19 cellular contexts compared by ENCODE assay signal in the genomic region with DNA sequence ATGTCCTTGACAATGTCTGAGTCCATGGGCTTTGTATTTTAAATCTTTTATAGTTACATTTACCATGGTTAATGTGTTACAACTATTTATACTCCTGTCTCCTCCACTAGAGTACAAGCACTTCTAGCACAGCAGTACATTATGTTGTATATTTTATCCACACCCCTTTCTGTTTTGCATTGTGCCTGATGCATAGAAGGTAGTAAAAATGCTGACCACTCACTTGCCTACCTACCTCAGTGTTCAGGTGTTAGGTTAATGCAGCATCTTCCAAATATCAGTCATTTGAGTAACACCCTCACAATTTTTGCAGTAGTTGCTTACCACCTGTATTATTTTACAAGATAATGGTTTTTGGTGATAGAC. TPM values are rescaled to one million over a fixed set of nuclear protein-coding genes. Genes with fewer than 3 reads are reported as not detected.
DNase-seq lines count a peak whose midpoint lies in the region; TF ChIP-seq lines count a peak whose summit lies in the region.
"Had no signal": no experiment of that assay in that cellular context is flagged by ENCODE, and none has a peak within 500 bp of the region (broad histone marks: within the 10 kb centered on the region; RNA-seq: fewer than 3 reads in every experiment).

No MANE protein-coding gene starts in this region.

- peak overlapping the region; percentile 15 for H3K4me3 Mint-ChIP-seq in activated CD4-positive, alpha-beta T cell treated with anti-CD3 and anti-CD28 coated beads, Interleukin-2, amount 10 ng/mL, durations not matched to agents 24 days and 14 days
- H3K4me3 Mint-ChIP-seq: activated CD8-positive, alpha-beta memory T cell treated with anti-CD3 and anti-CD28 coated beads, Interleukin-2, amount 10 ng/mL, durations not matched to agents 7 days and 5 days; activated naive CD4-positive, alpha-beta T cell treated with anti-CD3 and anti-CD28 coated beads, Interleukin-2, amount 10 ng/mL, durations not matched to agents 7 days and 5 days; CD8-positive, alpha-beta T cell; WTC11 had no signal

- no peaks in the 10 kb centered on the region for H3K27me3 Mint-ChIP-seq in activated CD4-positive, alpha-beta T cell treated with anti-CD3 and anti-CD28 coated beads, Interleukin-2, amount 10 ng/mL, durations not matched to agents 24 days and 14 days
- H3K27me3 Mint-ChIP-seq: activated CD8-positive, alpha-beta memory T cell treated with anti-CD3 and anti-CD28 coated beads, Interleukin-2, amount 10 ng/mL, durations not matched to agents 7 days and 5 days; activated naive CD4-positive, alpha-beta T cell treated with anti-CD3 and anti-CD28 coated beads, Interleukin-2, amount 10 ng/mL, durations not matched to agents 7 days and 5 days; progenitor cell of endocrine pancreas had no signal

- peaks cover 73% of the 10 kb centered on the region for H3K4me1 Mint-ChIP-seq in activated CD4-positive, alpha-beta T cell treated with anti-CD3 and anti-CD28 coated beads, Interleukin-2, amount 10 ng/mL, durations not matched to agents 24 days and 14 days

- H3K9me3 ChIP-seq in SK-N-MC (ENCODE audit: low read depth, low read length), result no peaks in the 10 kb centered on the region
- H3K9me3 ChIP-seq in mucosa of rectum (ENCODE audit: control insufficient read depth in 2 of 2, low read length in 2 of 2), result no peaks in the 10 kb centered on the region
- no peaks in the 10 kb centered on the region for H3K9me3 ChIP-seq in vagina
- H3K9me3 ChIP-seq: thyroid gland had no signal

- H3K27ac ChIP-seq in SK-N-MC (peak overlapping the region; percentile 81), mucosa of rectum (ENCODE audit: low read depth in 2 of 2, low read length in 2 of 2) (peak overlapping the region; percentile 26 to 74), vagina (peak overlapping the region; percentile 37)

- H3K4me1 ChIP-seq in mucosa of rectum (ENCODE audit: control insufficient read depth in 2 of 2, insufficient read depth in 2 of 2, low read length in 2 of 2), result peaks cover 8 to 20% of the 10 kb centered on the region in 2 donors
- peaks cover 47% of the 10 kb centered on the region for H3K4me1 ChIP-seq in vagina
- H3K4me1 ChIP-seq: thyroid gland had no signal

- H3K9ac ChIP-seq in SK-N-MC (ENCODE audit: insufficient read length) (no peak overlapping the region), mucosa of rectum (ENCODE audit: low read depth in 1 of 2, low read length in 2 of 2) (no peak overlapping the region)

- peaks cover 25% of the 10 kb centered on the region for H3K9me3 Mint-ChIP-seq in activated CD4-positive, alpha-beta T cell treated with anti-CD3 and anti-CD28 coated beads, Interleukin-2, amount 10 ng/mL, durations not matched to agents 24 days and 14 days

- H3K36me3 ChIP-seq in SK-N-MC (ENCODE audit: insufficient read depth, low read length), result no peaks in the 10 kb centered on the region
- H3K36me3 ChIP-seq in mucosa of rectum (ENCODE audit: control insufficient read depth in 2 of 2, insufficient read depth in 2 of 2, low read length in 2 of 2), result no peaks in the 10 kb centered on the region
- H3K36me3 ChIP-seq in vagina, result no peaks in the 10 kb centered on the region
- H3K36me3 ChIP-seq: thyroid gland had no signal

- intact Hi-C loops in activated CD4-positive, alpha-beta T cell treated with anti-CD3 and anti-CD28 coated beads, Interleukin-2, amount 10 ng/mL, durations not matched to agents 24 days and 14 days (cut with micrococcal nuclease), result loop anchor here (2.0 kb wide), 1 partner anchor 21 kb away; no protein-coding TSS in a partner anchor
- intact Hi-C loops in vagina (cut with DNase I), result loop anchor here (5.0 kb wide), 1 partner anchor 679 kb away; no protein-coding TSS in a partner anchor

- H3K27me3 ChIP-seq in mucosa of rectum (ENCODE audit: control insufficient read depth in 2 of 2, insufficient read depth in 2 of 2, low read length in 2 of 2) (no peaks in the 10 kb centered on the region), vagina (no peaks in the 10 kb centered on the region)
- H3K27me3 ChIP-seq: thyroid gland had no signal

- H3K36me3 Mint-ChIP-seq in activated CD4-positive, alpha-beta T cell treated with anti-CD3 and anti-CD28 coated beads, Interleukin-2, amount 10 ng/mL, durations not matched to agents 24 days and 14 days (ENCODE audit: low read depth), result peaks cover 13% of the 10 kb centered on the region

- no peak for TF ChIP-seq CTCF in vagina (IDR thresholded peaks at IDR 0.05)

- no peak for TF ChIP-seq POLR2A in vagina (IDR thresholded peaks at IDR 0.05)

- DNase-seq in activated CD4-positive, alpha-beta T cell treated with anti-CD3 and anti-CD28 coated beads, Interleukin-2, amount 10 ng/mL, durations not matched to agents 24 days and 14 days, result no peak
- DNase-seq in activated CD4-positive, alpha-beta T cell treated with anti-CD3 and anti-CD28 coated beads, Interleukin-2, amount 50 U/mL, for 48 hours, result no peak
- DNase-seq in SK-N-MC (ENCODE audit: low read depth, low spot score), result no peak
- DNase-seq in vagina (ENCODE audit: extremely low spot score in 2 of 2), result no peak
- DNase-seq in activated naive CD4-positive, alpha-beta T cell treated with Interleukin-2 at 50 U/mL for 16 hours, result no peak
- DNase-seq in NCI-H1930 (lab: John Stamatoyannopoulos, UW), result no peak
- DNase-seq in Kasumi-1 (lab: John Stamatoyannopoulos, UW), result no peak
- DNase-seq: 8988T; activated CD8-positive, alpha-beta memory T cell treated with anti-CD3 and anti-CD28 coated beads, Interleukin-2, amount 10 ng/mL, durations not matched to agents 7 days and 5 days; activated naive CD4-positive, alpha-beta T cell treated with anti-CD3 and anti-CD28 coated beads, Interleukin-2, amount 10 ng/mL, durations not matched to agents 7 days and 5 days; caudate nucleus; CD8-positive, alpha-beta T cell; NCI-H1092 treated with DMSO at 0.1 percent for 48 hours; NCI-H2227 treated with DMSO at 0.1 percent for 48 hours; SW 1271; thyroid gland had no signal

- H3K27ac Mint-ChIP-seq in activated CD4-positive, alpha-beta T cell treated with anti-CD3 and anti-CD28 coated beads, Interleukin-2, amount 10 ng/mL, durations not matched to agents 24 days and 14 days, result no peak overlapping the region
- H3K27ac Mint-ChIP-seq: activated CD8-positive, alpha-beta memory T cell treated with anti-CD3 and anti-CD28 coated beads, Interleukin-2, amount 10 ng/mL, durations not matched to agents 7 days and 5 days; activated naive CD4-positive, alpha-beta T cell treated with anti-CD3 and anti-CD28 coated beads, Interleukin-2, amount 10 ng/mL, durations not matched to agents 7 days and 5 days; CD8-positive, alpha-beta T cell; progenitor cell of endocrine pancreas had no signal

- H3K4me3 ChIP-seq in SK-N-MC (no peak overlapping the region), mucosa of rectum (ENCODE audit: low read length in 2 of 2) (no peak overlapping the region), vagina (no peak overlapping the region)
- H3K4me3 ChIP-seq: thyroid gland had no signal

RNA-seq across cellular contexts. Expression of a gene that starts 31.1 kb away (rescaled TPM):
- 158 and 168 TPM in 2 replicates for total RNA-seq in activated CD4-positive, alpha-beta T cell treated with anti-CD3 and anti-CD28 coated beads, Interleukin-2, amount 10 ng/mL, durations not matched to agents 24 days and 14 days
- 352 TPM for total RNA-seq in vagina
